Comparison of ENCODE assay signal across 29 cellular contexts in genomic region chr7:63073736-63074135, GRCh38.
"Had no signal": no experiment of that assay in that cellular context is flagged by ENCODE, and none has a peak within 500 bp of the region (broad histone marks: within the 10 kb centered on the region; RNA-seq: fewer than 3 reads in every experiment).

No MANE protein-coding gene starts in this region.

- DNase-seq: effector memory CD4-positive, alpha-beta T cell; esophagus squamous epithelium; foreskin melanocyte; glutamatergic neuron; heart right ventricle; hippocampal formation; left cardiac atrium; left lung; mesendoderm; midbrain; naive thymus-derived CD8-positive, alpha-beta T cell; nephron progenitor cell; nucleus accumbens; ovary; posterior cingulate gyrus; psoas muscle; stimulated activated CD4-positive, alpha-beta T cell treated with anti-CD3 and anti-CD28 coated beads, Interleukin-12 subunit alpha, Interleukin-12 subunit beta, amount 100 ng/mL, for 4 hours; stimulated activated CD4-positive, alpha-beta T cell treated with anti-CD3 and anti-CD28 coated beads, Interleukin-1b, Interleukin-23, amount 100 ng/mL, for 48 hours; stimulated activated CD4-positive, alpha-beta T cell treated with anti-CD3 and anti-CD28 coated beads, Interleukin-4, amount 100 ng/mL, for 24 hours; stimulated activated naive CD4-positive, alpha-beta T cell treated with Interleukin-2 at 50 U/mL for 16 hours; stomach; substantia nigra; testis; upper lobe of right lung; uterus had no signal

- H3K4me1 ChIP-seq: esophagus squamous epithelium, heart right ventricle, left lung, psoas muscle, right lobe of liver, stomach, testis, tibial artery, upper lobe of right lung, uterus had no signal

- H3K4me2 ChIP-seq: smooth muscle cell had no signal

- H3K36me3 ChIP-seq: esophagus squamous epithelium, heart right ventricle, left lung, ovary, right lobe of liver, stomach, tibial artery, upper lobe of right lung, uterus had no signal

- H3K9me3 ChIP-seq: right lobe of liver, testis, upper lobe of right lung, uterus had no signal

- ATAC-seq: heart right ventricle; left cardiac atrium; left lung; naive thymus-derived CD8-positive, alpha-beta T cell; psoas muscle; right lobe of liver; stimulated activated effector memory CD8-positive, alpha-beta T cell treated with anti-CD3 and anti-CD28 coated beads, Interleukin-12 subunit alpha, Interleukin-12 subunit beta, amount 100 ng/mL, for 72 hours; upper lobe of right lung had no signal

- H3K27ac ChIP-seq: esophagus squamous epithelium, heart right ventricle, left lung, ovary, psoas muscle, right lobe of liver, stomach, testis, tibial artery, upper lobe of right lung, uterus had no signal

- H3K27me3 ChIP-seq: esophagus squamous epithelium, heart right ventricle, left lung, ovary, right lobe of liver, stomach, testis, tibial artery, upper lobe of right lung, uterus had no signal

- H3K4me3 ChIP-seq: esophagus squamous epithelium, heart right ventricle, left lung, ovary, psoas muscle, right lobe of liver, smooth muscle cell, stomach, testis, tibial artery, upper lobe of right lung, uterus had no signal
